25 cellular contexts compared by ENCODE assay signal in the genomic region with DNA sequence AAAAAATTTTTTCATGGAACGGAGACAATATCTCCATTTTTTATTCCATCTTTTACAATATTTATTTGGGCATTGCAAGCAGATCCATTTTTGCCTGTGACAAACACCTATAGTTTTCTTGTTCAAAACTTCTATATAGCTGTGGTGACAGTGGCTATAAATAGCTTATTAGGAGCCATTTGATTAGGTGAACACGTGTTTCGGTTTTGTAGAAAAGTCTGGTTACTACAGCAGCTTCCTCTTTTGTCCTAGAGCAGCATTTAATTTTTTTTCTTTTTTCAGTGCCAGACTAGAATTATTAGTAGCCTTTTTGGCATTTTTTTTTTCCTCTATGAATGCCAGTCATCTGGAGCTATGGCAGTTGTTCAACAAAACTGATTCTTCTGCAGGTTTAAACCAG.
A peak's percentile ranks its signal among the peaks of the same experiment; 100 is the strongest.
DNase-seq lines count a peak whose midpoint lies in the region; ATAC-seq, FAIRE-seq and TF ChIP-seq lines count a peak whose summit lies in the region.
"Had no signal": no experiment of that assay in that cellular context is flagged by ENCODE, and none has a peak within 500 bp of the region (broad histone marks: within the 10 kb centered on the region; RNA-seq: fewer than 3 reads in every experiment).

No MANE protein-coding gene starts in this region.

- H3K27me3 ChIP-seq in GM12878 (replicated peaks in 1 of 2; ENCODE audit: control insufficient read depth in 2 of 2, insufficient read depth in 2 of 2, low read length in 1 of 2) (no peaks in the 10 kb centered on the region), trophoblast cell (ENCODE audit: insufficient read depth, low read length) (no peaks in the 10 kb centered on the region)
- H3K27me3 ChIP-seq: heart right ventricle, MG63 had no signal

- in situ Hi-C loops in GM12878 (cut with MboI) = no loop called here

- H2BK12ac ChIP-seq in trophoblast cell (ENCODE audit: low read length) = no peak overlapping the region

- WGBS in GM12878 (ENCODE audit: insufficient coverage, insufficient replicate concordance, low lambda C conversion rate, missing lambda C conversion rate) = 56% methylated on average over 3 of the region's 3 CpGs
- WGBS in trophoblast cell (ENCODE audit: extremely low coverage, insufficient coverage, insufficient read length) = no CpG with 5 or more reads among the region's 3 CpGs

- no peaks in the 10 kb centered on the region for H4K20me1 ChIP-seq in GM12878 (ENCODE audit: control insufficient read depth, insufficient read depth)

- H4K91ac ChIP-seq in trophoblast cell (ENCODE audit: low read depth, low read length) = no peak overlapping the region

- no peaks in the 10 kb centered on the region for H3K79me1 ChIP-seq in trophoblast cell (ENCODE audit: low read length)

- no peak overlapping the region for H2AK5ac ChIP-seq in trophoblast cell (ENCODE audit: low read length)

- no peaks in the 10 kb centered on the region for H3K4me1 ChIP-seq in GM12878 (ENCODE audit: control insufficient read depth, insufficient read depth, low read length)
- no peaks in the 10 kb centered on the region for H3K4me1 ChIP-seq in trophoblast cell (ENCODE audit: control insufficient read depth in 1 of 2, insufficient read depth in 2 of 2, low read length in 2 of 2)

- peak; percentile 54 for ATAC-seq in GM18858 (IDR thresholded peaks at IDR 0.05; ENCODE audit: unreplicated experiment)
- ATAC-seq in GM21526 (IDR thresholded peaks at IDR 0.05; ENCODE audit: low FRiP score, unreplicated experiment) = peak; percentile 57
- ATAC-seq in HG03565 (IDR thresholded peaks at IDR 0.05; ENCODE audit: unreplicated experiment) = peak; percentile 58
- peak; percentile 62 for ATAC-seq in GM12878
- ATAC-seq in HG02610 (IDR thresholded peaks at IDR 0.05; ENCODE audit: unreplicated experiment) = no peak
- ATAC-seq: heart right ventricle, SK-N-SH treated with all-trans-retinoic acid at 6 μM for 48 hours had no signal

- no peak overlapping the region for H3K27ac ChIP-seq in GM12878 (ENCODE audit: control insufficient read depth, insufficient read depth)
- H3K27ac ChIP-seq in trophoblast cell (ENCODE audit: low read depth, low read length) = no peak overlapping the region
- H3K27ac ChIP-seq: PC-9, skin epidermis, thoracic aorta, VCaP had no signal

- SMC1A ChIA-PET in GM12878 (lab: Charles Lee; ENCODE audit: uncharacterized antibody, unreplicated experiment) = interaction anchor here (1.0 to 2.3 kb wide), 5 partner anchors 12 to 124 kb away, joined by 3 to 8 read pairs (median 4); no protein-coding TSS in a partner anchor

- TF ChIP-seq RAD21 in GM12878 (IDR thresholded peaks at IDR 0.05; ENCODE audit: insufficient read depth, low read depth, low read length) = no peak

- no peak for TF ChIP-seq POLR2A in GM12878 (IDR thresholded peaks at IDR 0.05; ENCODE audit: low read depth, low read length)

- BruUV-seq in GM12878 (replicated peaks; lab: Mats Ljungman, UMichigan) = no TSS peak

- no peak overlapping the region for H3K4ac ChIP-seq in trophoblast cell (ENCODE audit: low read depth, low read length)

- no peak for FAIRE-seq in GM12878 (lab: Jason Lieb, UNC)
- FAIRE-seq: astrocyte had no signal

- CTCF ChIA-PET in GM12878 (lab: Yijun Ruan, JAX) = interaction anchor here (0.6 to 0.7 kb wide), 2 partner anchors 258 to 372 kb away, joined by 3 to 4 read pairs; no protein-coding TSS in a partner anchor

- H2AFZ ChIP-seq in GM12878 (ENCODE audit: control insufficient read depth, low read depth, low read length) (no peak overlapping the region), trophoblast cell (ENCODE audit: insufficient read depth, low read length, poor library complexity) (no peak overlapping the region)
- H2AFZ ChIP-seq: PC-9 had no signal

- H4K12ac ChIP-seq in trophoblast cell (ENCODE audit: low read depth, low read length) = no peak overlapping the region

- DNase-seq in GM12878 (ENCODE audit: low read depth, low spot score) = no peak
- no peak for DNase-seq in NCI-H2081 treated with DMSO at 0.1 percent for 48 hours (lab: John Stamatoyannopoulos, UW)
- DNase-seq in activated CD4-positive, alpha-beta T cell treated with anti-CD3 and anti-CD28 coated beads, Interleukin-2, amount 50 U/mL, for 4 hours = no peak
- DNase-seq in trophoblast cell = no peak
- DNase-seq: activated CD4-positive, alpha-beta memory T cell treated with anti-CD3 and anti-CD28 coated beads, Interleukin-2, amount 10 ng/mL, durations not matched to agents 7 days and 5 days; activated naive CD4-positive, alpha-beta T cell treated with anti-CD3 and anti-CD28 coated beads, Interleukin-2, amount 50 U/mL, for 16 hours; activated T-cell treated with anti-CD3 and anti-CD28 coated beads, Interleukin-2, amount 50 U/mL, for 24 hours; Calu3; effector memory CD4-positive, alpha-beta T cell; heart right ventricle; islet precursor cell; MG63; NCI-H2029; NCI-H524 treated with DMSO at 0.1 percent for 48 hours; PC-9; stimulated activated CD4-positive, alpha-beta T cell treated with anti-CD3 and anti-CD28 coated beads, Interleukin-4, amount 100 ng/mL, for 4 hours had no signal

- intact Hi-C loops in GM12878 (cut with micrococcal nuclease; ENCODE audit: unreplicated experiment) = no loop called here

- no peak overlapping the region for H3K23ac ChIP-seq in trophoblast cell (ENCODE audit: low read length)

- RAD21 ChIA-PET in GM12878 (lab: Charles Lee; ENCODE audit: unreplicated experiment) = interaction anchor here (1.2 to 1.4 kb wide), 2 partner anchors 36 to 47 kb away, joined by 5 to 6 read pairs; no protein-coding TSS in a partner anchor

- no peak overlapping the region for H3K14ac ChIP-seq in trophoblast cell (ENCODE audit: low read length)

- H3K18ac ChIP-seq in trophoblast cell (ENCODE audit: low read length) = no peak overlapping the region

- no peak overlapping the region for H4K8ac ChIP-seq in trophoblast cell (ENCODE audit: low read depth, low read length)

- H3K79me2 ChIP-seq in GM12878 (ENCODE audit: control insufficient read depth, insufficient read depth, low read length) = no peaks in the 10 kb centered on the region
- H3K79me2 ChIP-seq in trophoblast cell (ENCODE audit: control insufficient read depth, insufficient read depth, low read length, poor library complexity) = no peaks in the 10 kb centered on the region

- TF ChIP-seq EP300 in GM12878 (IDR thresholded peaks at IDR 0.05; ENCODE audit: borderline replicate concordance in 1 of 2, control insufficient read depth in 1 of 2, low read depth in 2 of 2, low read length in 2 of 2) = no peak

- H3K36me3 ChIP-seq in GM12878 (ENCODE audit: control insufficient read depth in 2 of 2, insufficient read depth in 2 of 2, low read length in 1 of 2) = no peaks in the 10 kb centered on the region
- H3K36me3 ChIP-seq in trophoblast cell (ENCODE audit: control insufficient read depth in 1 of 2, insufficient read depth in 2 of 2, low read length in 2 of 2) = no peaks in the 10 kb centered on the region
- H3K36me3 ChIP-seq: heart right ventricle, MG63, thoracic aorta had no signal

- POLR2A ChIA-PET in GM12878 (lab: Charles Lee) = interaction anchor here (1.5 kb wide), 1 partner anchor 11 kb away, joined by 4 read pairs; no protein-coding TSS in a partner anchor

- H2BK120ac ChIP-seq in trophoblast cell (ENCODE audit: insufficient read depth, low read length, poor library complexity) = no peak overlapping the region

- no peak for TF ChIP-seq CTCF in GM12878 (IDR thresholded peaks at IDR 0.05 in 2 of 3, conservative IDR thresholded peaks at IDR 0.05 in 1 of 3; ENCODE audit: control insufficient read depth in 2 of 3, extremely low read depth in 1 of 3, insufficient read depth in 1 of 3, low read depth in 3 of 3, low read length in 3 of 3)

- H3K4me3 ChIP-seq in GM12878 (no peak overlapping the region), trophoblast cell (ENCODE audit: low read depth, low read length) (no peak overlapping the region)
- H3K4me3 ChIP-seq: heart right ventricle, MG63, PC-9, skin epidermis, thoracic aorta had no signal

- H3K9ac ChIP-seq in GM12878 (ENCODE audit: control insufficient read depth, insufficient read depth, low read length) (no peak overlapping the region), trophoblast cell (ENCODE audit: low read length) (no peak overlapping the region)

- no peak overlapping the region for H2BK5ac ChIP-seq in trophoblast cell (ENCODE audit: low read depth, low read length, poor library complexity)

- H3K4me2 ChIP-seq in GM12878 (ENCODE audit: control insufficient read depth, insufficient read depth) (no peak overlapping the region), trophoblast cell (ENCODE audit: low read length) (no peak overlapping the region)
- H3K4me2 ChIP-seq: PC-9 had no signal

- H3K9me3 ChIP-seq in GM12878 (replicated peaks; ENCODE audit: control insufficient read depth, insufficient read depth, low read length) (no peaks in the 10 kb centered on the region), trophoblast cell (ENCODE audit: insufficient read depth, low read depth, low read length) (no peaks in the 10 kb centered on the region)
- H3K9me3 ChIP-seq: heart right ventricle, MG63, thoracic aorta had no signal

TF ChIP-seq in GM12878, 131 proteins besides CTCF, POLR2A, EP300 and RAD21 (continues in another document):
- TF ChIP-seq E4F1 (IDR thresholded peaks at IDR 0.05; ENCODE audit: borderline replicate concordance, partially characterized antibody) (no peak), BHLHE40 (IDR thresholded peaks at IDR 0.05; ENCODE audit: borderline replicate concordance in 1 of 2, low read depth in 2 of 2, low read length in 1 of 2) (peak; percentile 77 to 84), MEF2B (IDR thresholded peaks at IDR 0.05; ENCODE audit: partially characterized antibody, poor library complexity, severe bottlenecking) (peak; percentile 60), NBN (IDR thresholded peaks at IDR 0.05) (no peak), YBX1 (IDR thresholded peaks at IDR 0.05) (no peak)
